In genomic region chr1:27725374-27726172, GRCh38 we compare ENCODE assay signal across 8 cellular contexts. TPM values are rescaled to one million over a fixed set of nuclear protein-coding genes. Genes with fewer than 3 reads are reported as not detected.
DNase-seq lines count a peak whose midpoint lies in the region; ATAC-seq, FAIRE-seq and TF ChIP-seq lines count a peak whose summit lies in the region.

Gene FAM76A, plus strand, starts transcription at chr1:27725961. Its CDS starts 120 bp downstream, at chr1:27726081.

- POLR2A ChIA-PET in endothelial cell of umbilical vein (lab: Charles Lee): interaction anchor here (0.6 to 2.3 kb wide), 4 partner anchors 48 to 194 kb away, joined by 8 to 18 read pairs (median 10); partner anchors contain the start of genes IFI6, PPP1R8 and STX12

- H3K9me3 ChIP-seq in OCI-LY3 (ENCODE audit: insufficient read depth, low read length) (no peaks in the 10 kb centered on the region), endothelial cell of umbilical vein (replicated peaks; ENCODE audit: control insufficient read depth, insufficient read depth, low read length) (no peaks in the 10 kb centered on the region)

- H2AFZ ChIP-seq in OCI-LY3 (ENCODE audit: low read depth, low read length) (peak within 1 kb of the TSS; percentile 98), endothelial cell of umbilical vein (ENCODE audit: low read depth, low read length) (peak within 1 kb of the TSS; percentile 97)

- H3K36me3 ChIP-seq in OCI-LY3 (replicated peaks; ENCODE audit: low read depth, low read length) (no peaks in the 10 kb centered on the region), endothelial cell of umbilical vein (ENCODE audit: control insufficient read depth in 2 of 2, extremely low read depth in 1 of 2, insufficient read depth in 2 of 2, low read length in 2 of 2) (no peaks in the 10 kb centered on the region)

- FAIRE-seq in endothelial cell of umbilical vein (lab: Jason Lieb, UNC): peak; percentile 99

- DNase-seq in DMS114 treated with DMSO at 0.1 percent for 48 hours (lab: John Stamatoyannopoulos, UW; ENCODE audit: unreplicated experiment) (peak; percentile 97), HuH-7.5 (ENCODE audit: low spot score) (peak; percentile 91), activated T-cell treated with anti-CD3 and anti-CD28 coated beads for 1 hour (ENCODE audit: low read depth) (peak; percentile 99), endothelial cell of umbilical vein (ENCODE audit: low read depth, low spot score) (peak; percentile 100), midbrain (lab: John Stamatoyannopoulos, UW) (peak; percentile 100)
- DNase-seq in stimulated activated CD8-positive, alpha-beta memory T cell treated with anti-CD3 and anti-CD28 coated beads, Interleukin-2, amount 100 ng/mL, for 1 hour (ENCODE audit: low read depth in 2 of 2): peak; percentile 98 to 99

- H3K4me2 ChIP-seq in OCI-LY3 (ENCODE audit: low read length): peak within 1 kb of the TSS; percentile 95
- H3K4me2 ChIP-seq in endothelial cell of umbilical vein (ENCODE audit: insufficient read depth, low read length): peak within 1 kb of the TSS; percentile 99

- TSS peak; percentile 22 for BruUV-seq in endothelial cell of umbilical vein (replicated peaks; lab: Mats Ljungman, UMichigan)

- H4K20me1 ChIP-seq in OCI-LY3 (ENCODE audit: insufficient read depth, low read length) (no peaks in the 10 kb centered on the region), endothelial cell of umbilical vein (replicated peaks; ENCODE audit: control insufficient read depth, extremely low read depth, insufficient read depth, low read length) (no peaks in the 10 kb centered on the region)

- H3K27ac ChIP-seq in OCI-LY3 (ENCODE audit: low read length) (peak within 1 kb of the TSS; percentile 35), endothelial cell of umbilical vein (ENCODE audit: insufficient read depth, low read depth, low read length) (peak within 1 kb of the TSS; percentile 73)

- dilution Hi-C loops in endothelial cell of umbilical vein (cut with MboI; ENCODE audit: extremely low pct_ligation_motif_present, low sequenced_read_pairs): no loop called here

- H3K79me2 ChIP-seq in OCI-LY3 (ENCODE audit: low read length): peaks cover 7% of the 10 kb centered on the region; the same call in 1 of the 2 replicates
- H3K79me2 ChIP-seq in endothelial cell of umbilical vein (ENCODE audit: control insufficient read depth, insufficient read depth, low read length): no peaks in the 10 kb centered on the region

- no peaks in the 10 kb centered on the region for H3K27me3 ChIP-seq in OCI-LY3 (ENCODE audit: low read depth, low read length)
- no peaks in the 10 kb centered on the region for H3K27me3 ChIP-seq in endothelial cell of umbilical vein (ENCODE audit: control insufficient read depth in 2 of 2, insufficient read depth in 2 of 2, low read length in 2 of 2)

- intact Hi-C loops in endothelial cell of umbilical vein (cut with micrococcal nuclease): loop anchor here (1.0 kb wide), 4 partner anchors 48 to 105 kb away; partner anchors contain the start of genes IFI6, PPP1R8 and STX12

- peak; percentile 93 for ATAC-seq in GM21526 (IDR thresholded peaks at IDR 0.05; ENCODE audit: low FRiP score, unreplicated experiment)

- peak; percentile 33 for TF ChIP-seq CTCF in OCI-LY3 (IDR thresholded peaks at IDR 0.05; ENCODE audit: low read depth, low read length)
- peak; percentile 48 to 70 for TF ChIP-seq CTCF in endothelial cell of umbilical vein (IDR thresholded peaks at IDR 0.05; ENCODE audit: extremely low read depth in 1 of 2, insufficient read depth in 1 of 2, low read depth in 1 of 2, low read length in 2 of 2)

- H3K9ac ChIP-seq in OCI-LY3 (ENCODE audit: low read length) (peak within 1 kb of the TSS; percentile 74), endothelial cell of umbilical vein (replicated peaks; ENCODE audit: extremely low read depth, insufficient read depth, low read length) (peak within 1 kb of the TSS; percentile 92)

- TF ChIP-seq POLR2A in endothelial cell of umbilical vein (IDR thresholded peaks at IDR 0.05; ENCODE audit: low read depth, low read length): peak; percentile 49

- peak within 1 kb of the TSS; percentile 96 for H3K4me3 ChIP-seq in OCI-LY3 (ENCODE audit: low read length)
- peak within 1 kb of the TSS; percentile 86 to 97 (median 92) for H3K4me3 ChIP-seq in endothelial cell of umbilical vein (replicated peaks in 1 of 3; ENCODE audit: insufficient read depth in 1 of 3, low read depth in 1 of 3, low read length in 3 of 3)

- CTCF ChIA-PET in endothelial cell of umbilical vein (lab: Charles Lee): interaction anchor here (0.6 to 2.9 kb wide), 16 partner anchors 13 to 281 kb away, joined by 3 to 32 read pairs (median 4); partner anchors contain the start of genes IFI6 and STX12

- no peaks in the 10 kb centered on the region for H3K9me1 ChIP-seq in endothelial cell of umbilical vein (replicated peaks; ENCODE audit: control insufficient read depth, extremely low read depth, insufficient read depth, low read length)

- peaks cover 10% of the 10 kb centered on the region for H3K4me1 ChIP-seq in OCI-LY3 (ENCODE audit: low read length)
- H3K4me1 ChIP-seq in endothelial cell of umbilical vein (ENCODE audit: control insufficient read depth, extremely low read depth, insufficient read depth, low read length): peaks cover 13% of the 10 kb centered on the region

TF ChIP-seq in endothelial cell of umbilical vein, 7 proteins besides CTCF, POLR2A, EP300 and RAD21:
- TF ChIP-seq MYC (IDR thresholded peaks at IDR 0.05; ENCODE audit: low read depth, low read length) (no peak), JUN (IDR thresholded peaks at IDR 0.05; ENCODE audit: borderline replicate concordance, insufficient read depth, insufficient read length, low read depth) (no peak), GATA2 (IDR thresholded peaks at IDR 0.05; ENCODE audit: insufficient read depth, insufficient read length, low read depth, low read length) (no peak), FOS (IDR thresholded peaks at IDR 0.05; ENCODE audit: borderline replicate concordance, insufficient read depth, low read length) (no peak), POLR2AphosphoS5 (IDR thresholded peaks at IDR 0.05; ENCODE audit: insufficient read depth, low read depth, low read length) (peak; percentile 84), EZH2 (IDR thresholded peaks at IDR 0.05; ENCODE audit: borderline replicate concordance, low read depth, low read length, severe bottlenecking) (no peak)
- TF ChIP-seq, protein P1, sequence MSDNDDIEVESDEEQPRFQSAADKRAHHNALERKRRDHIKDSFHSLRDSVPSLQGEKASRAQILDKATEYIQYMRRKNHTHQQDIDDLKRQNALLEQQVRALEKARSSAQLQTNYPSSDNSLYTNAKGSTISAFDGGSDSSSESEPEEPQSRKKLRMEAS (IDR thresholded peaks at IDR 0.05; ENCODE audit: insufficient read depth, insufficient read length): peak; percentile 96
TF ChIP-seq in endothelial cell of umbilical vein: peak in this region for 2.

RNA-seq across cellular contexts. Expression of gene FAM76A, which starts in this region (rescaled TPM):
- total RNA-seq in endothelial cell of umbilical vein: 11.9 and 12.8 TPM in 2 replicates
- 1.8 and 1.9 TPM in 2 replicates for polyA plus RNA-seq in endothelial cell of umbilical vein
- polyA plus RNA-seq in endothelial cell of umbilical vein (2011; cell fraction: cytosol; rRNA removed): 3.6 and 4.1 TPM in 2 replicates
- 5.6 and 9.1 TPM in 2 replicates for polyA plus RNA-seq in endothelial cell of umbilical vein (2011; cell fraction: nucleus; rRNA removed)
- polyA plus RNA-seq in endothelial cell of umbilical vein (2012): 4.6 and 5.7 TPM in 2 replicates
- 4.0 and 4.8 TPM in 2 replicates for polyA minus RNA-seq in endothelial cell of umbilical vein
- polyA minus RNA-seq in endothelial cell of umbilical vein (2011; cell fraction: cytosol; rRNA and poly(A)+ RNA removed): 4.2 TPM
- 3.3 and 3.6 TPM in 2 replicates for polyA minus RNA-seq in endothelial cell of umbilical vein (2011; cell fraction: nucleus; rRNA and poly(A)+ RNA removed)

Comparison
In these comparisons a context has a peak if more than half of its experiments do, and no peak if none do; other contexts are left out.
1. Peak in every context shown above with its lines: DNase-seq, ATAC-seq, H3K4me3 ChIP-seq and H3K27ac ChIP-seq.